ENCODE assay signal across 26 cellular contexts in the genomic region with DNA sequence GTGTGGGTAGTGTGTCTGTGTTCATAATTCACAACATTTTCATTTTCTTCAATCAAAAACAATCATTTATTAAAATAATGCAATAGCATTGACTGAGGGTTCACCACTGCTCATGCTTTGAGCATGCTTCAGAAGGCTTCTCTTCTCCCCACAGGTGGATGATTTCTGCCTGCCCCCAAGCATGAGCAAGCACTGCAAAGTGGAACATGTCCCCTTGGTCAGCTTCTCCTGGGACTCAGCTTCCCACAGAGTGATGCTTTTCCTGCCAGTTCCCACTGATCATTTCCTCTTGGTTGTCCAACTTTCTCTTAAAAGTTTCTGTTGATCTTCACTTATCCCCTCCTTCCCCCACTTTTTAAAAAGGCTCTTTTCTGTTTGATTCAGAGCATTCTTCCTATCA. TPM values are rescaled to one million over a fixed set of nuclear protein-coding genes. Genes with fewer than 3 reads are reported as not detected.
"Had no signal": no experiment of that assay in that cellular context is flagged by ENCODE, and none has a peak within 500 bp of the region (broad histone marks: within the 10 kb centered on the region; RNA-seq: fewer than 3 reads in every experiment).

No MANE protein-coding gene starts in this region.

- H3K4me1 Mint-ChIP-seq: endodermal cell, mesothelial cell of epicardium had no signal

- H3K9me3 ChIP-seq: esophagus squamous epithelium, gastrocnemius medialis, left lung, lower lobe of right lung, mucosa of descending colon had no signal

- H3K27ac Mint-ChIP-seq: effector memory CD8-positive, alpha-beta T cell; endodermal cell; mesothelial cell of epicardium had no signal

- DNase-seq: cerebellar nuclear complex; dermis blood vessel endothelial cell; dorsolateral prefrontal cortex; effector CD4-positive, alpha-beta T cell; effector memory CD8-positive, alpha-beta T cell; endodermal cell; erythroblast; esophagus squamous epithelium; foreskin fibroblast; foreskin melanocyte; gastrocnemius medialis; glutamatergic neuron; head of caudate nucleus; hippocampal formation; left cardiac atrium; left lung; lower lobe of right lung; mesenchymal stem cell; mucosa of descending colon had no signal

- H3K36me3 Mint-ChIP-seq: mesothelial cell of epicardium had no signal

- H3K4me1 ChIP-seq: esophagus squamous epithelium, gastrocnemius medialis, left lung, lower lobe of right lung had no signal

- H3K4me3 ChIP-seq: coronary artery, dorsolateral prefrontal cortex, esophagus squamous epithelium, gastrocnemius medialis, left lung, lower lobe of right lung, mucosa of descending colon had no signal

- H3K27ac ChIP-seq: coronary artery, dorsolateral prefrontal cortex, epithelial cell of prostate, esophagus squamous epithelium, gastrocnemius medialis, left lung, lower lobe of right lung had no signal

- ATAC-seq: effector memory CD8-positive, alpha-beta T cell; esophagus mucosa; gastrocnemius medialis; left lung; lower lobe of right lung; mucosa of descending colon had no signal

- H3K4me3 Mint-ChIP-seq: effector memory CD8-positive, alpha-beta T cell; endodermal cell; mesothelial cell of epicardium had no signal

- H3K27me3 Mint-ChIP-seq: effector memory CD8-positive, alpha-beta T cell had no signal

- H3K9me3 Mint-ChIP-seq: endodermal cell had no signal

- H3K36me3 ChIP-seq: esophagus squamous epithelium, gastrocnemius medialis, left lung, lower lobe of right lung had no signal

- H3K27me3 ChIP-seq: esophagus squamous epithelium, gastrocnemius medialis, left lung had no signal

RNA-seq across cellular contexts. Expression of a gene that starts 31.5 kb away (rescaled TPM):
- total RNA-seq: dermis blood vessel endothelial cell, endodermal cell, kidney epithelial cell, mesothelial cell of epicardium, myocyte had no signal
- polyA plus RNA-seq: keratinocyte had no signal
